In genomic region chr5:141608046-141608445, GRCh38 we compare ENCODE assay signal across 1 cellular context.
TF ChIP-seq lines count a peak whose summit lies in the region.

No MANE protein-coding gene starts in this region.

TF ChIP-seq in A549, 52 proteins besides CTCF, POLR2A, EP300 and RAD21:
- TF ChIP-seq ZC3H11A (IDR thresholded peaks at IDR 0.05), result no peak
- TF ChIP-seq POLR2AphosphoS2 (conservative IDR thresholded peaks at IDR 0.05; ENCODE audit: low read length), result no peak
- TF ChIP-seq RNF2 (IDR thresholded peaks at IDR 0.05; ENCODE audit: borderline replicate concordance, low read depth), result no peak
- TF ChIP-seq FOXS1 (CRISPR knock-in tag; IDR thresholded peaks at IDR 0.05), result no peak
- TF ChIP-seq, protein P1, sequence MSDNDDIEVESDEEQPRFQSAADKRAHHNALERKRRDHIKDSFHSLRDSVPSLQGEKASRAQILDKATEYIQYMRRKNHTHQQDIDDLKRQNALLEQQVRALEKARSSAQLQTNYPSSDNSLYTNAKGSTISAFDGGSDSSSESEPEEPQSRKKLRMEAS (IDR thresholded peaks at IDR 0.05), result no peak
- no peak for TF ChIP-seq NR3C1 (IDR thresholded peaks at IDR 0.05)
- no peak for TF ChIP-seq JUN (IDR thresholded peaks at IDR 0.05)
- no peak for TF ChIP-seq PBX3 (IDR thresholded peaks at IDR 0.05)
- no peak for TF ChIP-seq TFCP2L1 (CRISPR knock-in tag; IDR thresholded peaks at IDR 0.05)
- TF ChIP-seq, protein P2, sequence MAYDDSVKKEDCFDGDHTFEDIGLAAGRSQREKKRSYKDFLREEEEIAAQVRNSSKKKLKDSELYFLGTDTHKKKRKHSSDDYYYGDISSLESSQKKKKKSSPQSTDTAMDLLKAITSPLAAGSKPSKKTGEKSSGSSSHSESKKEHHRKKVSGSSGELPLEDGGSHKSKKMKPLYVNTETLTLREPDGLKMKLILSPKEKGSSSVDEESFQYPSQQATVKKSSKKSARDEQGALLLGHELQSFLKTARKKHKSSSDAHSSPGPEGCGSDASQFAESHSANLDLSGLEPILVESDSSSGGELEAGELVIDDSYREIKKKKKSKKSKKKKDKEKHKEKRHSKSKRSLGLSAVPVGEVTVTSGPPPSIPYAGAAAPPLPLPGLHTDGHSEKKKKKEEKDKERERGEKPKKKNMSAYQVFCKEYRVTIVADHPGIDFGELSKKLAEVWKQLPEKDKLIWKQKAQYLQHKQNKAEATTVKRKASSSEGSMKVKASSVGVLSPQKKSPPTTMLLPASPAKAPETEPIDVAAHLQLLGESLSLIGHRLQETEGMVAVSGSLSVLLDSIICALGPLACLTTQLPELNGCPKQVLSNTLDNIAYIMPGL (CRISPR knock-in tag; IDR thresholded peaks at IDR 0.05; ENCODE audit: borderline replicate concordance), result no peak
- no peak for TF ChIP-seq PHF8 (IDR thresholded peaks at IDR 0.05; ENCODE audit: borderline replicate concordance, low read depth)
- TF ChIP-seq ZNF302 (CRISPR knock-in tag; IDR thresholded peaks at IDR 0.05), result no peak
- no peak for TF ChIP-seq MAZ (IDR thresholded peaks at IDR 0.05; ENCODE audit: borderline replicate concordance, low read depth, low read length)
- TF ChIP-seq JUNB (IDR thresholded peaks at IDR 0.05), result no peak
- TF ChIP-seq NPAS2 (CRISPR knock-in tag; IDR thresholded peaks at IDR 0.05; ENCODE audit: borderline replicate concordance), result no peak
- no peak for TF ChIP-seq CEBPB (IDR thresholded peaks at IDR 0.05)
- TF ChIP-seq CBX8 (IDR thresholded peaks at IDR 0.05), result no peak
- no peak for TF ChIP-seq ZFP36 (IDR thresholded peaks at IDR 0.05; ENCODE audit: borderline replicate concordance, partially characterized antibody)
